30 cellular contexts compared by ENCODE assay signal in genomic region chr4:62324215-62324614, GRCh38.
DNase-seq lines count a peak whose midpoint lies in the region; ATAC-seq and TF ChIP-seq lines count a peak whose summit lies in the region.
"Had no signal": no experiment of that assay in that cellular context is flagged by ENCODE, and none has a peak within 500 bp of the region (broad histone marks: within the 10 kb centered on the region; RNA-seq: fewer than 3 reads in every experiment).

No MANE protein-coding gene starts in this region.

- ATAC-seq in Right ventricle myocardium superior (ENCODE audit: poor library complexity), result peak; percentile 70
- peak; percentile 54 for ATAC-seq in left ventricle myocardium superior
- ATAC-seq in activated T-cell treated with anti-CD3 and anti-CD28 coated beads, Interleukin-2, amount 50 U/mL, for 4 hours, result no peak
- ATAC-seq in HG03432 (IDR thresholded peaks at IDR 0.05; ENCODE audit: unreplicated experiment), result no peak
- ATAC-seq in activated CD8-positive, alpha-beta T cell treated with anti-CD3 and anti-CD28 coated beads, Interleukin-2, amount 10 ng/mL, durations not matched to agents 7 days and 5 days, result no peak
- ATAC-seq: K562, left lobe of liver had no signal

- H3K4me1 Mint-ChIP-seq in activated T-cell treated with anti-CD3 and anti-CD28 coated beads, Interleukin-2, amount 50 U/mL, for 4 hours (ENCODE audit: low read depth), result no peaks in the 10 kb centered on the region
- H3K4me1 Mint-ChIP-seq in activated CD8-positive, alpha-beta T cell treated with anti-CD3 and anti-CD28 coated beads, Interleukin-2, amount 10 ng/mL, durations not matched to agents 7 days and 5 days (ENCODE audit: low read depth), result no peaks in the 10 kb centered on the region
- H3K4me1 Mint-ChIP-seq: activated naive CD8-positive, alpha-beta T cell treated with anti-CD3 and anti-CD28 coated beads, Interleukin-2, amount 10 ng/mL, durations not matched to agents 7 days and 5 days had no signal

- no peaks in the 10 kb centered on the region for H3K27me3 Mint-ChIP-seq in activated T-cell treated with anti-CD3 and anti-CD28 coated beads, Interleukin-2, amount 50 U/mL, for 4 hours (ENCODE audit: low read depth)
- H3K27me3 Mint-ChIP-seq in activated CD8-positive, alpha-beta T cell treated with anti-CD3 and anti-CD28 coated beads, Interleukin-2, amount 10 ng/mL, durations not matched to agents 7 days and 5 days (ENCODE audit: low read depth), result no peaks in the 10 kb centered on the region
- H3K27me3 Mint-ChIP-seq: activated naive CD8-positive, alpha-beta T cell treated with anti-CD3 and anti-CD28 coated beads, Interleukin-2, amount 10 ng/mL, durations not matched to agents 7 days and 5 days; CD4-positive, alpha-beta T cell had no signal

- no peaks in the 10 kb centered on the region for H3K36me3 ChIP-seq in right atrium auricular region
- H3K36me3 ChIP-seq: brain microvascular endothelial cell, prostate gland, sigmoid colon, stomach, thyroid gland, vagina, WERI-Rb-1 had no signal

- H3K9me3 Mint-ChIP-seq in activated T-cell treated with anti-CD3 and anti-CD28 coated beads, Interleukin-2, amount 50 U/mL, for 4 hours, result peaks cover 9% of the 10 kb centered on the region
- no peaks in the 10 kb centered on the region for H3K9me3 Mint-ChIP-seq in activated CD8-positive, alpha-beta T cell treated with anti-CD3 and anti-CD28 coated beads, Interleukin-2, amount 10 ng/mL, durations not matched to agents 7 days and 5 days (ENCODE audit: insufficient read depth)
- H3K9me3 Mint-ChIP-seq: activated naive CD8-positive, alpha-beta T cell treated with anti-CD3 and anti-CD28 coated beads, Interleukin-2, amount 10 ng/mL, durations not matched to agents 7 days and 5 days had no signal

- H3K27ac Mint-ChIP-seq in activated CD8-positive, alpha-beta T cell treated with anti-CD3 and anti-CD28 coated beads, Interleukin-2, amount 10 ng/mL, durations not matched to agents 7 days and 5 days, result no peak overlapping the region
- H3K27ac Mint-ChIP-seq: activated naive CD8-positive, alpha-beta T cell treated with anti-CD3 and anti-CD28 coated beads, Interleukin-2, amount 10 ng/mL, durations not matched to agents 7 days and 5 days; CD4-positive, alpha-beta T cell had no signal

- intact Hi-C loops in Right ventricle myocardium superior (cut with DNase I) (no loop called here), left ventricle myocardium superior (cut with micrococcal nuclease) (no loop called here)

- CTCF ChIA-PET in activated CD8-positive, alpha-beta T cell treated with anti-CD3 and anti-CD28 coated beads, Interleukin-2, amount 10 ng/mL, durations not matched to agents 7 days and 5 days (lab: Charles Lee), result no interaction called here

- POLR2A ChIA-PET in activated CD8-positive, alpha-beta T cell treated with anti-CD3 and anti-CD28 coated beads, Interleukin-2, amount 10 ng/mL, durations not matched to agents 7 days and 5 days (lab: Charles Lee), result no interaction called here

- no peaks in the 10 kb centered on the region for H3K36me3 Mint-ChIP-seq in activated T-cell treated with anti-CD3 and anti-CD28 coated beads, Interleukin-2, amount 50 U/mL, for 4 hours (ENCODE audit: insufficient read depth)
- H3K36me3 Mint-ChIP-seq in activated CD8-positive, alpha-beta T cell treated with anti-CD3 and anti-CD28 coated beads, Interleukin-2, amount 10 ng/mL, durations not matched to agents 7 days and 5 days (ENCODE audit: low read depth), result no peaks in the 10 kb centered on the region
- H3K36me3 Mint-ChIP-seq: activated naive CD8-positive, alpha-beta T cell treated with anti-CD3 and anti-CD28 coated beads, Interleukin-2, amount 10 ng/mL, durations not matched to agents 7 days and 5 days had no signal

- no peaks in the 10 kb centered on the region for H3K27me3 ChIP-seq in right atrium auricular region
- H3K27me3 ChIP-seq: brain microvascular endothelial cell, sigmoid colon, stomach, thyroid gland, vagina had no signal

- H3K4me3 Mint-ChIP-seq in activated T-cell treated with anti-CD3 and anti-CD28 coated beads, Interleukin-2, amount 50 U/mL, for 4 hours, result no peak overlapping the region
- H3K4me3 Mint-ChIP-seq in activated CD8-positive, alpha-beta T cell treated with anti-CD3 and anti-CD28 coated beads, Interleukin-2, amount 10 ng/mL, durations not matched to agents 7 days and 5 days, result no peak overlapping the region
- H3K4me3 Mint-ChIP-seq: activated naive CD8-positive, alpha-beta T cell treated with anti-CD3 and anti-CD28 coated beads, Interleukin-2, amount 10 ng/mL, durations not matched to agents 7 days and 5 days; CD4-positive, alpha-beta T cell had no signal

- no peaks in the 10 kb centered on the region for H3K4me1 ChIP-seq in right atrium auricular region
- H3K4me1 ChIP-seq: prostate gland, sigmoid colon, stomach, thyroid gland, vagina had no signal

- no peak overlapping the region for H3K27ac ChIP-seq in right atrium auricular region
- H3K27ac ChIP-seq: brain microvascular endothelial cell, epithelial cell of prostate, prostate gland, sigmoid colon, stomach, thyroid gland, vagina, WERI-Rb-1 had no signal

- no peak overlapping the region for H3K4me3 ChIP-seq in right atrium auricular region
- H3K4me3 ChIP-seq: K562, prostate gland, sigmoid colon, stomach, thyroid gland, vagina had no signal

- TF ChIP-seq CTCF in right atrium auricular region (IDR thresholded peaks at IDR 0.05), result no peak

- peak; percentile 71 for DNase-seq in Right ventricle myocardium superior
- no peak for DNase-seq in right atrium auricular region (ENCODE audit: low spot score)
- DNase-seq in astrocyte of the hippocampus (ENCODE audit: low read depth, low spot score), result peak; percentile 85
- peak; percentile 47 for DNase-seq in left ventricle myocardium superior
- DNase-seq in activated T-cell treated with anti-CD3 and anti-CD28 coated beads, Interleukin-2, amount 50 U/mL, for 4 hours, result no peak
- DNase-seq in SHP77 treated with DMSO at 0.1 percent for 48 hours (lab: John Stamatoyannopoulos, UW), result no peak
- DNase-seq in activated CD8-positive, alpha-beta T cell treated with anti-CD3 and anti-CD28 coated beads, Interleukin-2, amount 10 ng/mL, durations not matched to agents 7 days and 5 days, result no peak
- DNase-seq: activated CD4-positive, alpha-beta T cell treated with anti-CD3 and anti-CD28 coated beads for 4 hours; activated gamma-delta T cell; activated naive CD8-positive, alpha-beta T cell treated with anti-CD3 and anti-CD28 coated beads, Interleukin-2, amount 10 ng/mL, durations not matched to agents 7 days and 5 days; AML-193; brain microvascular endothelial cell; CD4-positive, alpha-beta T cell; effector CD8-positive, alpha-beta T cell; NCI-H1436; NCI-H2227 treated with DMSO at 0.1 percent for 48 hours; NCI-H774; sigmoid colon; stimulated activated CD4-positive, alpha-beta T cell treated with anti-CD3 and anti-CD28 coated beads, Interleukin-12 subunit alpha, Interleukin-12 subunit beta, amount 100 ng/mL, for 4 hours; stimulated activated CD4-positive, alpha-beta T cell treated with anti-CD3 and anti-CD28 coated beads, Interleukin-2, amount 100 ng/mL, for 48 hours; stomach; T1000; thyroid gland; WERI-Rb-1 had no signal

- no peaks in the 10 kb centered on the region for H3K9me3 ChIP-seq in right atrium auricular region
- H3K9me3 ChIP-seq: prostate gland, sigmoid colon, stomach, thyroid gland, vagina had no signal

Comparison
In these comparisons a context has a peak if more than half of its experiments do, and no peak if none do; other contexts are left out.
1. DNase-seq: peak in Right ventricle myocardium superior (single experiment), astrocyte of the hippocampus (single experiment) and left ventricle myocardium superior (single experiment); none in right atrium auricular region (single experiment), activated T-cell treated with anti-CD3 and anti-CD28 coated beads, Interleukin-2, amount 50 U/mL, for 4 hours (single experiment), SHP77 treated with DMSO at 0.1 percent for 48 hours (single experiment) and activated CD8-positive, alpha-beta T cell treated with anti-CD3 and anti-CD28 coated beads, Interleukin-2, amount 10 ng/mL, durations not matched to agents 7 days and 5 days (single experiment).
2. ATAC-seq: peak in Right ventricle myocardium superior (single experiment) and left ventricle myocardium superior (single experiment); none in activated T-cell treated with anti-CD3 and anti-CD28 coated beads, Interleukin-2, amount 50 U/mL, for 4 hours (0 of 2), HG03432 (single experiment) and activated CD8-positive, alpha-beta T cell treated with anti-CD3 and anti-CD28 coated beads, Interleukin-2, amount 10 ng/mL, durations not matched to agents 7 days and 5 days (single experiment).